Comparison of ENCODE assay signal across 1 cellular context in genomic region chr2:188279093-188279445, GRCh38.
TF ChIP-seq lines count a peak whose summit lies in the region.

No MANE protein-coding gene starts in this region.

TF ChIP-seq in SK-N-SH treated with all-trans-retinoic acid at 6 μM for 48 hours, 23 proteins besides CTCF, POLR2A, EP300 and RAD21 (continued from another document):
- TF ChIP-seq ESRRG (CRISPR knock-in tag; IDR thresholded peaks at IDR 0.05) = no peak
- TF ChIP-seq TCF4 (CRISPR knock-in tag; IDR thresholded peaks at IDR 0.05; ENCODE audit: borderline replicate concordance) = no peak
TF ChIP-seq in SK-N-SH treated with all-trans-retinoic acid at 6 μM for 48 hours: peak in this region for 0.
